ENCODE assay signal across 8 cellular contexts in the genomic region with DNA sequence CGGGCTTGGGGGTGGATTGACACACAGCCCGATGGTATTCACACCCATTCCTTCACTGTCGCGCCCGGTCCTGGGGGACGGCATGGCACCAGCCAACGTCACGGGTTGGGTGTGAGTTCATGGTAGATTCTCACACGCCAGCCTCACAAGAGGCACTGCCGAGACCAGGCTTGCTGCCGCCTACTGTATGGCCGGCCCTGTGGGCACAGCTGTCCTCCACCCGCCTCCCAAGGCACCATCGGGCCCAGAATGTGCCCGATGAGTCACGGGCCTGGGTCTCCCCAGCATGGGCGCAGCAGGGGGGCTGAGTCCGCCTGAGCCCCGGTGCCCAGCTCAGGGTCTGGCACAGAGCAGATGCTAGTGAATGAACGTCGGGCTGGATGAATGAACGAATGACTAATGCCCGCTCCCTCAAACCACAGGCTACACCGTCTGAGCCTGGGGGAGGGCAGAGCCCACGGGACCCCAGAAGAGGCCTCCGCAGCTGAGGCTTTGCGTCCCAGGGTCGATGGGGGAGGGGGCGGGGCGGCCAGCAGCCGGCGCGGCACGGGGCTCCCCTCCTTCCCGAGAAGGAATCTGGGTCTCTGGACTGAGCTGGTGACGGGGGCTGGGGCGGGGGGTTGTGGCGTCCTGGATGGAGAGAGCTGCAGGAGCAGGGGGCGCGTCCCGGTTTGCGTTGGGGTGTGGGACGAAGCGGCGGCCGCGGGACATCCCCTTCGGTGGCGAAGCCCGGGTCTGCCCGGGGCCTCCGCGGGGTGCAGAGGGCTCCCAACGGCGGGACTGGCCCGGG. TPM values are rescaled to one million over a fixed set of nuclear protein-coding genes. Genes with fewer than 3 reads are reported as not detected.
DNase-seq lines count a peak whose midpoint lies in the region; ATAC-seq lines count a peak whose summit lies in the region.

No MANE protein-coding gene starts in this region.

- H3K27ac ChIP-seq in angular gyrus (ENCODE audit: low read depth, low read length) (peak overlapping the region; percentile 41), iPS-18a (ENCODE audit: low read length) (no peak overlapping the region)

- DNase-seq in activated naive CD4-positive, alpha-beta T cell treated with anti-CD3 and anti-CD28 coated beads, Interleukin-2, amount 50 U/mL, for 16 hours = no peak
- no peak for DNase-seq in superior temporal gyrus (ENCODE audit: extremely low spot score)

- H3K9me3 ChIP-seq in iPS-18a (ENCODE audit: control insufficient read depth, low read depth, low read length) (no peaks in the 10 kb centered on the region), skeletal muscle satellite cell (replicated peaks; ENCODE audit: low read length) (no peaks in the 10 kb centered on the region)

- H3K4me2 ChIP-seq in skeletal muscle satellite cell (ENCODE audit: low read length) = peak overlapping the region; percentile 97

- peaks cover 50% of the 10 kb centered on the region for H3K27me3 ChIP-seq in iPS-18a (ENCODE audit: control insufficient read depth, insufficient read depth, low read length)
- H3K27me3 ChIP-seq in skeletal muscle satellite cell (ENCODE audit: control insufficient read depth, insufficient read depth, low read length) = peaks cover 13% of the 10 kb centered on the region

- peaks cover 26% of the 10 kb centered on the region for H3K27me3 Mint-ChIP-seq in activated naive CD4-positive, alpha-beta T cell treated with anti-CD3 and anti-CD28 coated beads, Interleukin-2, amount 50 U/mL, for 24 hours

- no peak overlapping the region for H3K9ac ChIP-seq in iPS-18a (ENCODE audit: low read length)
- H3K9ac ChIP-seq in skeletal muscle satellite cell (ENCODE audit: low read depth, low read length) = peak overlapping the region; percentile 26

- peaks cover 9% of the 10 kb centered on the region for H3K4me1 ChIP-seq in iPS-18a (ENCODE audit: control insufficient read depth, low read depth, low read length)
- peaks cover 19% of the 10 kb centered on the region for H3K4me1 ChIP-seq in skeletal muscle satellite cell (ENCODE audit: control insufficient read depth, insufficient read depth, low read length)

- H3K4me1 Mint-ChIP-seq in activated naive CD4-positive, alpha-beta T cell treated with anti-CD3 and anti-CD28 coated beads, Interleukin-2, amount 50 U/mL, for 24 hours = peaks cover 14% of the 10 kb centered on the region

- H3K36me3 Mint-ChIP-seq in activated naive CD4-positive, alpha-beta T cell treated with anti-CD3 and anti-CD28 coated beads, Interleukin-2, amount 50 U/mL, for 24 hours = no peaks in the 10 kb centered on the region

- H3K27ac Mint-ChIP-seq in activated naive CD4-positive, alpha-beta T cell treated with anti-CD3 and anti-CD28 coated beads, Interleukin-2, amount 50 U/mL, for 24 hours = no peak overlapping the region

- peak overlapping the region; percentile 81 for H3K4me3 Mint-ChIP-seq in activated naive CD4-positive, alpha-beta T cell treated with anti-CD3 and anti-CD28 coated beads, Interleukin-2, amount 50 U/mL, for 24 hours

- H3K36me3 ChIP-seq in iPS-18a (ENCODE audit: control insufficient read depth, low read depth, low read length) = no peaks in the 10 kb centered on the region
- H3K36me3 ChIP-seq in skeletal muscle satellite cell (ENCODE audit: insufficient read depth, low read length) = no peaks in the 10 kb centered on the region

- H3K9me3 Mint-ChIP-seq in activated naive CD4-positive, alpha-beta T cell treated with anti-CD3 and anti-CD28 coated beads, Interleukin-2, amount 50 U/mL, for 24 hours = no peaks in the 10 kb centered on the region

- ATAC-seq in GM19351 (IDR thresholded peaks at IDR 0.05; ENCODE audit: unreplicated experiment) = no peak
- no peak for ATAC-seq in HG03378 (IDR thresholded peaks at IDR 0.05; ENCODE audit: unreplicated experiment)

- peak overlapping the region; percentile 70 for H3K4me3 ChIP-seq in iPS-18a (ENCODE audit: low read length)
- peak overlapping the region; percentile 72 for H3K4me3 ChIP-seq in skeletal muscle satellite cell (ENCODE audit: low read length)

RNA-seq across cellular contexts. Expression of gene PITPNM3, which starts 0.8 kb away (rescaled TPM):
- 0.51 and 0.87 TPM in 2 replicates for total RNA-seq in skeletal muscle satellite cell (2012; rRNA removed)
